In the genomic region with DNA sequence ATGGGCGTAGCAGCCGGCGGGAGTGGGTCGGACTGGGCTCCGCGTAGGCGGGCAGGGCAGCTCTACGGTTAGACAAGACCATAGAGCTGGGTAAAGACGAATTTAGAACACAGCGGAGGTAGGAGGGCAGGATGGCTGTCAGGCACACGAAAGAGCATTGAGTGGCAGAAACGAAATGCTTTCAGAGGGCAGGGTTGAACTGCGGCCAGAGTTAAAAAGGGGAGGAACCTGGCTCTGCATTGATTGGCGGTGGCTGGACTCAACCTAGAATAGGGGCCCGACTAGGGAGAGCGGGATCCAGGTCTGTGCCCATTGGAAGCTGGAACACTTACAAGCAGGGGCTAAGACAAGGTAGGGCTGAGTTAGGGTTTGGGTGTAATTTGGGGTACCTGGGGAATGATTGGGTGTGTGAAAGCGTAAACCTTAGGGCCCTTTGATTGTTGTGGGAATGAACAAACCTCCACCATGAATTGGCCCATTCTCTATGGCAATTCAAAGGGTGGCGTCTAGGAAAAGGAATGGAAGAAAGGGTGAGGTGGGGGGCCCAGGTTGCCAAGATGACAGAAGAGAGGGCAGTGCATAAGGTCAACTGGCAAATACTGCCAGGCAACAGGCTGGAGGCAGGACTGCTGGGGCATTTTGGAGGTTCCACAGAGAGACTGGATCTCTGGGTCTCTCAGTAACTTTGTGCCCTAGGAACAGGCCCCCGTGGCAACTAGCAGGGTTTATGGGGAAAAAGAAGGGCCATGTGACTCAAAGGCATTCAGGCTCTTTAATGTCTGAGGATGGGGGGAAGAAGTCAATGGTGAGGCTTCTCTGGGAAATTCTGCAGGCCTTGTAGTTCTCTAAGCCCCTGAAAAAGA, we compare ENCODE assay signal across 8 cellular contexts. TPM values are rescaled to one million over a fixed set of nuclear protein-coding genes. Genes with fewer than 3 reads are reported as not detected.
A peak's percentile ranks its signal among the peaks of the same experiment; 100 is the strongest.
DNase-seq lines count a peak whose midpoint lies in the region; ATAC-seq and TF ChIP-seq lines count a peak whose summit lies in the region.

No MANE protein-coding gene starts in this region.

- no peak overlapping the region for H2AFZ ChIP-seq in Karpas-422 (ENCODE audit: low read length)
- H2AFZ ChIP-seq in neural progenitor cell (replicated peaks): no peak overlapping the region

- H3K4me3 ChIP-seq in Karpas-422 (ENCODE audit: low read length): peak overlapping the region; percentile 66
- H3K4me3 ChIP-seq in effector memory CD4-positive, alpha-beta T cell (ENCODE audit: insufficient read depth, low read depth, low read length, poor library complexity, severe bottlenecking): peak overlapping the region; percentile 68
- H3K4me3 ChIP-seq in neural progenitor cell: peak overlapping the region; percentile 53

- no peaks in the 10 kb centered on the region for H3K9me3 ChIP-seq in CD4-positive, alpha-beta T cell (ENCODE audit: control insufficient read depth, low read length)
- no peaks in the 10 kb centered on the region for H3K9me3 ChIP-seq in Karpas-422 (ENCODE audit: low read length)
- H3K9me3 ChIP-seq in effector memory CD4-positive, alpha-beta T cell (ENCODE audit: control insufficient read depth, low read length): no peaks in the 10 kb centered on the region
- no peaks in the 10 kb centered on the region for H3K9me3 ChIP-seq in neural progenitor cell (ENCODE audit: low read depth)

- H3K9me3 Mint-ChIP-seq in CD4-positive, alpha-beta T cell: no peaks in the 10 kb centered on the region
- H3K9me3 Mint-ChIP-seq in neural progenitor cell: peaks cover 15% of the 10 kb centered on the region

- H3K27me3 ChIP-seq in CD4-positive, alpha-beta T cell (ENCODE audit: control insufficient read depth, insufficient read depth, low read length): no peaks in the 10 kb centered on the region
- H3K27me3 ChIP-seq in Karpas-422 (ENCODE audit: low read length): no peaks in the 10 kb centered on the region
- H3K27me3 ChIP-seq in effector memory CD4-positive, alpha-beta T cell (replicated peaks; ENCODE audit: control insufficient read depth, insufficient read depth, low read length, poor library complexity, severe bottlenecking): no peaks in the 10 kb centered on the region
- no peaks in the 10 kb centered on the region for H3K27me3 ChIP-seq in neural progenitor cell

- no peak for TF ChIP-seq CTCF in CD4-positive, alpha-beta T cell (IDR thresholded peaks at IDR 0.05)
- TF ChIP-seq CTCF in neural progenitor cell (IDR thresholded peaks at IDR 0.05): no peak

- intact Hi-C loops in CD4-positive, alpha-beta T cell (cut with DNase I, micrococcal nuclease): loop anchor here (5.0 to 10.0 kb wide), 6 partner anchors 89 to 1264 kb away; partner anchors contain the start of genes ARAF (in 1 of the 2), FTSJ1 (in 1 of the 2), PIM2 (in 1 of the 2) and SLC35A2 (in 1 of the 2)

- peaks cover 43% of the 10 kb centered on the region for H3K4me1 Mint-ChIP-seq in CD4-positive, alpha-beta T cell (ENCODE audit: low read depth)
- peaks cover 20% of the 10 kb centered on the region for H3K4me1 Mint-ChIP-seq in neural progenitor cell

- no peaks in the 10 kb centered on the region for H3K27me3 Mint-ChIP-seq in CD4-positive, alpha-beta T cell
- H3K27me3 Mint-ChIP-seq in neural progenitor cell (ENCODE audit: insufficient read depth, low read depth): no peaks in the 10 kb centered on the region

- H3K4me1 ChIP-seq in Karpas-422 (ENCODE audit: low read length) (peaks cover 25% of the 10 kb centered on the region), neural progenitor cell (peaks cover 4% of the 10 kb centered on the region)
- peaks cover 13% of the 10 kb centered on the region for H3K4me1 ChIP-seq in effector memory CD4-positive, alpha-beta T cell (ENCODE audit: control insufficient read depth, insufficient read depth, low read length, poor library complexity, severe bottlenecking)

- CTCF ChIA-PET in CD4-positive, alpha-beta T cell (lab: Charles Lee): no interaction called here

- peak overlapping the region; percentile 94 for H3K4me3 Mint-ChIP-seq in CD4-positive, alpha-beta T cell
- peak overlapping the region; percentile 85 for H3K4me3 Mint-ChIP-seq in neural progenitor cell

- H4K20me1 ChIP-seq in Karpas-422 (ENCODE audit: insufficient read depth, low read depth, low read length) (no peaks in the 10 kb centered on the region), neural progenitor cell (ENCODE audit: low read depth) (no peaks in the 10 kb centered on the region)

- H3K27ac Mint-ChIP-seq in CD4-positive, alpha-beta T cell: peak overlapping the region; percentile 89
- peak overlapping the region; percentile 95 for H3K27ac Mint-ChIP-seq in neural progenitor cell

- peaks cover 4% of the 10 kb centered on the region; the same call in 1 of the 2 replicates for H3K36me3 ChIP-seq in Karpas-422 (ENCODE audit: insufficient read depth, low read length)
- no peaks in the 10 kb centered on the region for H3K36me3 ChIP-seq in effector memory CD4-positive, alpha-beta T cell (ENCODE audit: control insufficient read depth, insufficient read depth, low read length)
- no peaks in the 10 kb centered on the region for H3K36me3 ChIP-seq in neural progenitor cell

- H3K36me3 Mint-ChIP-seq in CD4-positive, alpha-beta T cell (ENCODE audit: low read depth): peaks cover 74% of the 10 kb centered on the region
- H3K36me3 Mint-ChIP-seq in neural progenitor cell: no peaks in the 10 kb centered on the region

- POLR2A ChIA-PET in CD4-positive, alpha-beta T cell (lab: Charles Lee): interaction anchor here (0.7 to 1.8 kb wide), 8 partner anchors 8 to 1515 kb away, joined by 3 to 10 read pairs (median 6); partner anchors contain the start of genes CFP, NDUFB11, RBM10 and TIMP1

- H3K9me2 ChIP-seq in Karpas-422 (replicated peaks; ENCODE audit: insufficient read depth, low read length): no peaks in the 10 kb centered on the region

- peak overlapping the region; percentile 64 for H3K27ac ChIP-seq in CD4-positive, alpha-beta T cell (ENCODE audit: low read depth, low read length)
- H3K27ac ChIP-seq in Karpas-422 (ENCODE audit: low read length) (0 out of 2 replicates have a peak overlapping the region, but pooled peaks have one; percentile 17), neural progenitor cell (peak overlapping the region; percentile 37)
- H3K27ac ChIP-seq in effector memory CD4-positive, alpha-beta T cell (ENCODE audit: insufficient read depth, low read length, poor library complexity, severe bottlenecking): peak overlapping the region; percentile 70

- H3K9ac ChIP-seq in Karpas-422 (ENCODE audit: low read length) (peak overlapping the region; percentile 68), neural progenitor cell (no peak overlapping the region)

- H3K79me2 ChIP-seq in Karpas-422 (ENCODE audit: low read length): peaks cover 29% of the 10 kb centered on the region
- peaks cover 24% of the 10 kb centered on the region for H3K79me2 ChIP-seq in neural progenitor cell (ENCODE audit: low read depth)

- H3K4me2 ChIP-seq in Karpas-422 (ENCODE audit: low read depth, low read length, poor library complexity, severe bottlenecking): peak overlapping the region; percentile 77
- H3K4me2 ChIP-seq in neural progenitor cell: peak overlapping the region; percentile 81

- DNase-seq in CD4-positive, alpha-beta T cell: no peak
- DNase-seq in Karpas-422 (no peak), neural progenitor cell (ENCODE audit: low spot score) (no peak), germinal center (ENCODE audit: low spot score) (no peak), globus pallidus (ENCODE audit: low spot score) (no peak)
- no peak for DNase-seq in effector memory CD4-positive, alpha-beta T cell

- no peak for ATAC-seq in CD4-positive, alpha-beta T cell (ENCODE audit: poor library complexity)
- ATAC-seq in HG03025 (IDR thresholded peaks at IDR 0.05; ENCODE audit: low FRiP score, unreplicated experiment) (no peak), GM21360 (IDR thresholded peaks at IDR 0.05; ENCODE audit: unreplicated experiment) (no peak)

- peaks cover 9% of the 10 kb centered on the region for H3F3A ChIP-seq in neural progenitor cell (ENCODE audit: low read depth)

RNA-seq across cellular contexts. Expression of gene ELK1, which starts 0.9 kb away (rescaled TPM):
- total RNA-seq in CD4-positive, alpha-beta T cell: 10 to 100 TPM; 38.9 to 40.5 TPM
- 24.2 and 27.8 TPM in 2 replicates for total RNA-seq in Karpas-422 (2014; rRNA removed; shearing (Covaris generic); ENCODE audit: low replicate concordance)
- 16.6 and 28.9 TPM in 2 replicates for total RNA-seq in neural progenitor cell (ENCODE audit: low replicate concordance)

RNA-seq across cellular contexts. Expression of gene UXT, which starts 7.7 kb away (rescaled TPM):
- 100 to 1,000 TPM; 188 to 197 TPM for total RNA-seq in CD4-positive, alpha-beta T cell
- total RNA-seq in Karpas-422 (2014; rRNA removed; shearing (Covaris generic); ENCODE audit: low replicate concordance): 191 and 202 TPM in 2 replicates
- total RNA-seq in neural progenitor cell (ENCODE audit: low replicate concordance): 88.5 and 91.9 TPM in 2 replicates

RNA-seq across cellular contexts. Expression of gene CFP, which starts 21.5 kb away (rescaled TPM):
- 10 to 100 TPM; 18.3 to 18.6 TPM for total RNA-seq in CD4-positive, alpha-beta T cell
- 0.11 and 0.54 TPM in 2 replicates for total RNA-seq in Karpas-422 (2014; rRNA removed; shearing (Covaris generic); ENCODE audit: low replicate concordance)
- 0.06 and 0.40 TPM in 2 replicates for total RNA-seq in neural progenitor cell (ENCODE audit: low replicate concordance)

RNA-seq across cellular contexts. Expression of gene SYN1, which starts 31.6 kb away (rescaled TPM):
- under 1 TPM; 0.27 to 0.87 TPM for total RNA-seq in CD4-positive, alpha-beta T cell
- not detected in 2 replicates for total RNA-seq in Karpas-422 (2014; rRNA removed; shearing (Covaris generic); ENCODE audit: low replicate concordance)
- 0.53 TPM in 1 of 2 replicates, not detected in the other for total RNA-seq in neural progenitor cell (ENCODE audit: low replicate concordance)

Comparison
In these comparisons a context has a peak if more than half of its experiments do, and no peak if none do; other contexts are left out.
1. H3K27ac ChIP-seq: peak in every context shown above with its lines; median percentile 70 in effector memory CD4-positive, alpha-beta T cell; 64 in CD4-positive, alpha-beta T cell; 37 in neural progenitor cell; 17 in Karpas-422.
2. RNA of gene CFP, which starts 21.5 kb away (total RNA-seq): 18.3 to 18.6 TPM in CD4-positive, alpha-beta T cell; 0.11 to 0.54 TPM in Karpas-422 and 0.06 to 0.40 TPM in neural progenitor cell; every median in the first group is over 10 times any median in the second.
3. Peak in every context shown above with its lines, with median percentiles within 50 percentile points of each other: H3K4me3 ChIP-seq.